22 cellular contexts compared by ENCODE assay signal in the genomic region with DNA sequence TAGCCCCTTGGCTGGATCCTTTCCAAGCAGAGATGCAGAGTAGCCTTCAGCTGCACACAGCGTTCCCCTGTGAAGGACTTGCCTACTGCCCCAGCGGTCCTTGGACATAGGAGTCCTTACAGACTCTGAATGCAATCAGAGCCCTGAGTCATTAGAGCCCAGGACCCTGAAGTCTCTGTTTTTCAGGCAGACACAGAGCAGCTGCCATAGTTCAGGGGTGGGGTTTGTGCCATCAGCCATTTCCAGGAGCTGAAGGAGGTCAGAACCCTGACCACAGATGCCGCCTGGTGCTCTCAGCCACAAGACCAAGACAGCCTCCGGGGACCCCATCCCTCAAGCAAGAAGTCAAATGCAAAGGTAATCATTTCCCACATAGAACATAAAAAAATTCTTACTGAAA. TPM values are rescaled to one million over a fixed set of nuclear protein-coding genes. Genes with fewer than 3 reads are reported as not detected.
"Had no signal": no experiment of that assay in that cellular context is flagged by ENCODE, and none has a peak within 500 bp of the region (broad histone marks: within the 10 kb centered on the region; RNA-seq: fewer than 3 reads in every experiment).

No MANE protein-coding gene starts in this region.

- H3K4me3 ChIP-seq: esophagus muscularis mucosa, sigmoid colon, spleen, thyroid gland, upper lobe of right lung had no signal

- H3K27me3 ChIP-seq: thyroid gland, upper lobe of right lung had no signal

- H3K36me3 Mint-ChIP-seq: activated naive CD4-positive, alpha-beta T cell treated with anti-CD3 and anti-CD28 coated beads, Interleukin-2, amount 50 U/mL, for 24 hours; brain had no signal

- ATAC-seq: activated CD4-positive, CD25-positive, alpha-beta regulatory T cell treated with anti-CD3 and anti-CD28 coated beads, Interleukin-2, amount 50 U/mL, for 24 hours; activated CD8-positive, alpha-beta T cell treated with anti-CD3 and anti-CD28 coated beads, Interleukin-2, amount 10 ng/mL, durations not matched to agents 7 days and 5 days; left ventricle myocardium superior; upper lobe of right lung had no signal

- H3K4me3 Mint-ChIP-seq: activated CD8-positive, alpha-beta T cell treated with anti-CD3 and anti-CD28 coated beads, Interleukin-2, amount 10 ng/mL, durations not matched to agents 7 days and 5 days; activated naive CD4-positive, alpha-beta T cell treated with anti-CD3 and anti-CD28 coated beads, Interleukin-2, amount 50 U/mL, for 24 hours; activated T-helper 1 cell treated with anti-CD3 and anti-CD28 coated beads, Interleukin-12 subunit alpha, Interleukin-12 subunit beta, Interleukin-2, Interleukin-4 antibody, amounts not matched to agents 30 ng/mL and 10 ng/mL and 1 ng/mL, durations not matched to agents 14 hours and 24 hours and 36 hours; brain; memory B cell had no signal

- H3K27ac ChIP-seq: esophagus muscularis mucosa, sigmoid colon, spleen, thyroid gland, upper lobe of right lung, VCaP had no signal

- H3K36me3 ChIP-seq: esophagus muscularis mucosa, sigmoid colon, spleen, thyroid gland, upper lobe of right lung had no signal

- H3K9me3 Mint-ChIP-seq: activated naive CD4-positive, alpha-beta T cell treated with anti-CD3 and anti-CD28 coated beads, Interleukin-2, amount 50 U/mL, for 24 hours; activated T-helper 1 cell treated with anti-CD3 and anti-CD28 coated beads, Interleukin-12 subunit alpha, Interleukin-12 subunit beta, Interleukin-2, Interleukin-4 antibody, amounts not matched to agents 30 ng/mL and 10 ng/mL and 1 ng/mL, durations not matched to agents 14 hours and 24 hours and 36 hours; memory B cell had no signal

- H3K9me3 ChIP-seq: esophagus muscularis mucosa, sigmoid colon, spleen, thyroid gland, upper lobe of right lung had no signal

- H3K27ac Mint-ChIP-seq: activated CD8-positive, alpha-beta T cell treated with anti-CD3 and anti-CD28 coated beads, Interleukin-2, amount 10 ng/mL, durations not matched to agents 7 days and 5 days; activated naive CD4-positive, alpha-beta T cell treated with anti-CD3 and anti-CD28 coated beads, Interleukin-2, amount 50 U/mL, for 24 hours; activated T-helper 1 cell treated with anti-CD3 and anti-CD28 coated beads, Interleukin-12 subunit alpha, Interleukin-12 subunit beta, Interleukin-2, Interleukin-4 antibody, amounts not matched to agents 30 ng/mL and 10 ng/mL and 1 ng/mL, durations not matched to agents 14 hours and 24 hours and 36 hours; memory B cell had no signal

- DNase-seq: activated CD4-positive, alpha-beta T cell treated with anti-CD3 and anti-CD28 coated beads, Interleukin-2, amount 50 U/mL, for 1 hour; activated CD8-positive, alpha-beta T cell treated with anti-CD3 and anti-CD28 coated beads, Interleukin-2, amount 10 ng/mL, durations not matched to agents 7 days and 5 days; activated gamma-delta T cell treated with Interleukin-2 at 50 U/mL for 16 hours; aorta; hippocampal formation; left ventricle myocardium superior; nucleus accumbens; sigmoid colon; spleen; stimulated activated CD4-positive, alpha-beta T cell treated with anti-CD3 and anti-CD28 coated beads, Interleukin-4, amount 100 ng/mL, for 1 hour; stimulated activated naive CD4-positive, alpha-beta T cell treated with Interleukin-2 at 50 U/mL for 16 hours; thyroid gland; upper lobe of right lung had no signal

RNA-seq across cellular contexts. Expression of gene WDFY4, which starts 32.8 kb away (rescaled TPM):
- polyA plus RNA-seq: neural cell had no signal

RNA-seq across cellular contexts. Expression of gene ARHGAP22, which starts 47.0 kb away (rescaled TPM):
- total RNA-seq: activated CD8-positive, alpha-beta T cell treated with anti-CD3 and anti-CD28 coated beads, Interleukin-2, amount 10 ng/mL, durations not matched to agents 7 days and 5 days; T-helper 2 cell treated with Interferon-gamma antibody and Interleukin-4, amounts not matched to agents 100 ng/mL and 5 ng/mL, for 36 hours had no signal
